Comparison of ENCODE assay signal across 12 cellular contexts in genomic region chr16:14500791-14501190, GRCh38.
A peak's percentile ranks its signal among the peaks of the same experiment; 100 is the strongest.
DNase-seq lines count a peak whose midpoint lies in the region; ATAC-seq and TF ChIP-seq lines count a peak whose summit lies in the region.
"Had no signal": no experiment of that assay in that cellular context is flagged by ENCODE, and none has a peak within 500 bp of the region (broad histone marks: within the 10 kb centered on the region; RNA-seq: fewer than 3 reads in every experiment).

No MANE protein-coding gene starts in this region.

- no peak overlapping the region for H3K4me3 Mint-ChIP-seq in activated CD4-positive, alpha-beta memory T cell treated with anti-CD3 and anti-CD28 coated beads for 36 hours
- H3K4me3 Mint-ChIP-seq: natural killer cell had no signal

- H3K9ac ChIP-seq in skeletal muscle satellite cell (ENCODE audit: low read depth, low read length) = peak overlapping the region; percentile 49

- CTCF ChIA-PET in activated CD4-positive, alpha-beta memory T cell treated with anti-CD3 and anti-CD28 coated beads for 36 hours (lab: Charles Lee) = no interaction called here

- no peaks in the 10 kb centered on the region for H3K36me3 Mint-ChIP-seq in activated CD4-positive, alpha-beta memory T cell treated with anti-CD3 and anti-CD28 coated beads for 36 hours
- H3K36me3 Mint-ChIP-seq: natural killer cell had no signal

- no peak overlapping the region for H3K27ac Mint-ChIP-seq in activated CD4-positive, alpha-beta memory T cell treated with anti-CD3 and anti-CD28 coated beads for 36 hours
- H3K27ac Mint-ChIP-seq: natural killer cell had no signal

- peak; percentile 51 for DNase-seq in DMS 273 (lab: John Stamatoyannopoulos, UW; ENCODE audit: unreplicated experiment)
- peak; percentile 21 for DNase-seq in NCI-H446 treated with DMSO at 0.1 percent for 48 hours (lab: John Stamatoyannopoulos, UW)
- peak; percentile 39 for DNase-seq in fibroblast of gingiva (ENCODE audit: low read depth)
- DNase-seq in GM20000 (ENCODE audit: low spot score) = no peak
- no peak for DNase-seq in activated CD4-positive, alpha-beta memory T cell treated with anti-CD3 and anti-CD28 coated beads for 36 hours
- DNase-seq in mucosa of descending colon = no peak
- no peak for DNase-seq in nucleus accumbens (lab: John Stamatoyannopoulos, UW)
- DNase-seq: activated gamma-delta T cell; natural killer cell; NK-92 treated with Interleukin-12 subunit alpha and Interleukin-12 subunit beta, amount 100 ng/mL, for 24 hours had no signal

- peak overlapping the region; percentile 66 for H3K4me2 ChIP-seq in skeletal muscle satellite cell (ENCODE audit: low read length)

- intact Hi-C loops in activated CD4-positive, alpha-beta memory T cell treated with anti-CD3 and anti-CD28 coated beads for 36 hours (cut with micrococcal nuclease) = no loop called here
- intact Hi-C loops in mucosa of descending colon (cut with DNase I, micrococcal nuclease) = no loop called here

- ATAC-seq in mucosa of descending colon = no peak

- no peaks in the 10 kb centered on the region for H3K9me3 Mint-ChIP-seq in activated CD4-positive, alpha-beta memory T cell treated with anti-CD3 and anti-CD28 coated beads for 36 hours
- H3K9me3 Mint-ChIP-seq: natural killer cell had no signal

- H3K9me3 ChIP-seq in skeletal muscle satellite cell (replicated peaks; ENCODE audit: low read length) (no peaks in the 10 kb centered on the region), mucosa of descending colon (no peaks in the 10 kb centered on the region)

- TF ChIP-seq CTCF in GM20000 (IDR thresholded peaks at IDR 0.05; ENCODE audit: extremely low read depth, missing control alignments) = no peak
- TF ChIP-seq CTCF in mucosa of descending colon (IDR thresholded peaks at IDR 0.05) = no peak

- H3K4me1 Mint-ChIP-seq in activated CD4-positive, alpha-beta memory T cell treated with anti-CD3 and anti-CD28 coated beads for 36 hours (ENCODE audit: low read depth) = peaks cover 13% of the 10 kb centered on the region

- no peaks in the 10 kb centered on the region for H3K27me3 ChIP-seq in skeletal muscle satellite cell (ENCODE audit: control insufficient read depth, insufficient read depth, low read length)
- H3K27me3 ChIP-seq: hepatocyte had no signal

- POLR2A ChIA-PET in activated CD4-positive, alpha-beta memory T cell treated with anti-CD3 and anti-CD28 coated beads for 36 hours (lab: Charles Lee) = no interaction called here

- no peaks in the 10 kb centered on the region for H3K27me3 Mint-ChIP-seq in activated CD4-positive, alpha-beta memory T cell treated with anti-CD3 and anti-CD28 coated beads for 36 hours

- H3K36me3 ChIP-seq in skeletal muscle satellite cell (ENCODE audit: insufficient read depth, low read length) (no peaks in the 10 kb centered on the region), mucosa of descending colon (ENCODE audit: low read depth) (no peaks in the 10 kb centered on the region)

- H3K4me3 ChIP-seq in skeletal muscle satellite cell (ENCODE audit: low read length) (no peak overlapping the region), mucosa of descending colon (no peak overlapping the region)
- H3K4me3 ChIP-seq: hepatocyte had no signal

- peaks cover 59% of the 10 kb centered on the region for H3K4me1 ChIP-seq in skeletal muscle satellite cell (ENCODE audit: control insufficient read depth, insufficient read depth, low read length)
- H3K4me1 ChIP-seq in mucosa of descending colon (ENCODE audit: low read depth) = peaks cover 6% of the 10 kb centered on the region

Comparison
In these comparisons a context has a peak if more than half of its experiments do, and no peak if none do; other contexts are left out.
1. DNase-seq: peak in DMS 273 (single experiment), NCI-H446 treated with DMSO at 0.1 percent for 48 hours (single experiment) and fibroblast of gingiva (single experiment); none in GM20000 (single experiment), activated CD4-positive, alpha-beta memory T cell treated with anti-CD3 and anti-CD28 coated beads for 36 hours (single experiment), mucosa of descending colon (0 of 3) and nucleus accumbens (0 of 56).